Comparison of ENCODE assay signal across 8 cellular contexts in genomic region chr20:58891076-58891685, GRCh38. TPM values are rescaled to one million over a fixed set of nuclear protein-coding genes. Genes with fewer than 3 reads are reported as not detected.
DNase-seq lines count a peak whose midpoint lies in the region; ATAC-seq, FAIRE-seq and TF ChIP-seq lines count a peak whose summit lies in the region.

No MANE protein-coding gene starts in this region.

- peak overlapping the region in 1 of 2 experiments; percentile 69; a peak in 3 of 4 replicates for H3K4me3 ChIP-seq in SK-N-SH (ENCODE audit: low read depth in 2 of 2, low read length in 1 of 2)
- peak overlapping the region; percentile 39 to 97 (median 86) for H3K4me3 ChIP-seq in heart left ventricle

- peaks cover 9 to 17% of the 10 kb centered on the region in 2 experiments for H3K36me3 ChIP-seq in SK-N-SH (replicated peaks in 1 of 2; ENCODE audit: control insufficient read depth in 1 of 2, insufficient read depth in 2 of 2, low read length in 1 of 2)
- H3K36me3 ChIP-seq in heart left ventricle, result peaks cover 0 to 3% (median 0%) of the 10 kb centered on the region in 9 donors

- TF ChIP-seq CTCF in SK-N-SH (IDR thresholded peaks at IDR 0.05), result no peak
- no peak for TF ChIP-seq CTCF in heart left ventricle (IDR thresholded peaks at IDR 0.05)

- POLR2A ChIA-PET in SK-N-SH (lab: Yijun Ruan, JAX), result interaction anchor here (0.7 to 1.4 kb wide), 7 partner anchors 12 to 141 kb away, joined by 3 to 11 read pairs (median 4); partner anchors contain the start of gene ATP5F1E

- H3F3A ChIP-seq in SK-N-SH (replicated peaks; ENCODE audit: insufficient read depth), result peaks cover 11% of the 10 kb centered on the region

- ATAC-seq in heart left ventricle, result peak in 3 of 4 donors; percentile 31 to 67 (median 65)

- intact Hi-C loops in heart left ventricle (cut with DNase I) (loop anchor here (2.0 to 5.0 kb wide), 8 partner anchors 18 to 504 kb away; partner anchors contain the start of genes ATP5F1E (in 4 of the 10), NELFCD (in 3 of the 10), PRELID3B (in 3 of the 10) and VAPB (in 1 of the 10)), posterior vena cava (cut with DNase I) (loop anchor here in 1 of 2 donors (10.0 kb wide), 1 partner anchor 94 kb away; the partner anchor contains the start of gene NELFCD)

- no peaks in the 10 kb centered on the region for H3K27me3 ChIP-seq in SK-N-SH (ENCODE audit: insufficient read depth)
- no peaks in the 10 kb centered on the region for H3K27me3 ChIP-seq in heart left ventricle

- H3K4me1 Mint-ChIP-seq in activated naive CD8-positive, alpha-beta T cell treated with anti-CD3 and anti-CD28 coated beads for 36 hours, result peaks cover 52% of the 10 kb centered on the region

- H3K27ac ChIP-seq in SK-N-SH (ENCODE audit: low read depth in 2 of 2, low read length in 1 of 2), result peak overlapping the region; percentile 93 to 97
- peak overlapping the region; percentile 67 to 100 (median 98) for H3K27ac ChIP-seq in heart left ventricle

- no peaks in the 10 kb centered on the region for H3K9me3 Mint-ChIP-seq in activated naive CD8-positive, alpha-beta T cell treated with anti-CD3 and anti-CD28 coated beads for 36 hours

- no peak for FAIRE-seq in urothelium cell line (lab: Jason Lieb, UNC)

- H4K20me1 ChIP-seq in SK-N-SH (ENCODE audit: insufficient read depth), result peaks cover 35% of the 10 kb centered on the region

- H3K9me3 ChIP-seq in SK-N-SH, result no peaks in the 10 kb centered on the region
- H3K9me3 ChIP-seq in heart left ventricle, result no peaks in the 10 kb centered on the region

- TF ChIP-seq RAD21 in SK-N-SH (IDR thresholded peaks at IDR 0.05; ENCODE audit: low read length), result no peak

- TF ChIP-seq EP300 in SK-N-SH (IDR thresholded peaks at IDR 0.05; ENCODE audit: borderline replicate concordance in 1 of 2, low read depth in 1 of 2, low read length in 1 of 2), result no peak

- H3K27me3 Mint-ChIP-seq in activated naive CD8-positive, alpha-beta T cell treated with anti-CD3 and anti-CD28 coated beads for 36 hours, result peaks cover 4% of the 10 kb centered on the region

- WGBS in SK-N-SH (ENCODE audit: low lambda C conversion rate), result no CpG with 5 or more reads among the region's 99 CpGs
- 0 to 1% (median 0%) methylated on average over 1 to 92 of the region's 99 CpGs; no CpG with 5 or more reads in 1 of the 4 donors for WGBS in heart left ventricle, 4 donors

- DNase-seq in NK-92 treated with Interleukin-12 subunit alpha and Interleukin-12 subunit beta, amount 100 ng/mL, for 24 hours (lab: John Stamatoyannopoulos, UW), result peak; percentile 77
- DNase-seq in NK-92 (lab: John Stamatoyannopoulos, UW; ENCODE audit: unreplicated experiment), result no peak
- peak; percentile 76 for DNase-seq in HK-2 (ENCODE audit: unreplicated experiment)
- peak; percentile 84 for DNase-seq in SK-N-SH
- DNase-seq in activated naive CD8-positive, alpha-beta T cell treated with anti-CD3 and anti-CD28 coated beads for 36 hours, result peak; percentile 76
- DNase-seq in heart left ventricle, result peak; percentile 82 to 90 (median 88)
- DNase-seq in posterior vena cava (ENCODE audit: low spot score), result peak; percentile 91
- DNase-seq in urothelium cell line (ENCODE audit: low spot score), result peak; percentile 91

- H3K9me2 ChIP-seq in SK-N-SH, result no peaks in the 10 kb centered on the region

- H3K4me2 ChIP-seq in SK-N-SH, result peak overlapping the region; percentile 82; the same call in 1 of the 2 replicates

- no peak overlapping the region for H2AFZ ChIP-seq in SK-N-SH (ENCODE audit: low read depth)

- H3K4me1 ChIP-seq in SK-N-SH (ENCODE audit: control insufficient read depth in 1 of 2, insufficient read depth in 2 of 2, low read depth in 1 of 2, low read length in 1 of 2) (peaks cover 22 to 30% of the 10 kb centered on the region in 2 experiments; a peak in 3 of 4 replicates), heart left ventricle (peaks cover 12 to 44% (median 33%) of the 10 kb centered on the region in 12 donors)

- H3K4me3 Mint-ChIP-seq in activated naive CD8-positive, alpha-beta T cell treated with anti-CD3 and anti-CD28 coated beads for 36 hours, result no peak overlapping the region

- peak overlapping the region; percentile 68; the same call in 1 of the 2 replicates for H3K9ac ChIP-seq in SK-N-SH

- TF ChIP-seq POLR2A in heart left ventricle (IDR thresholded peaks at IDR 0.05), result peak in 1 of 2 donors; percentile 63

- CTCF ChIA-PET in SK-N-SH (lab: Yijun Ruan, JAX), result interaction anchor here (1.0 kb wide), 1 partner anchor 11 kb away, joined by 4 read pairs; no protein-coding TSS in a partner anchor

- H3K36me3 Mint-ChIP-seq in activated naive CD8-positive, alpha-beta T cell treated with anti-CD3 and anti-CD28 coated beads for 36 hours, result peaks cover 34% of the 10 kb centered on the region

- H3K27ac Mint-ChIP-seq in activated naive CD8-positive, alpha-beta T cell treated with anti-CD3 and anti-CD28 coated beads for 36 hours, result peak overlapping the region; percentile 77

- H3K79me2 ChIP-seq in SK-N-SH (ENCODE audit: insufficient read depth), result peaks cover 55% of the 10 kb centered on the region

TF ChIP-seq in SK-N-SH, 30 proteins besides CTCF, POLR2A, EP300 and RAD21:
- TF ChIP-seq POLR2AphosphoS5 (IDR thresholded peaks at IDR 0.05; ENCODE audit: low read depth, low read length) (peak; percentile 62; the same call in 1 of the 2 replicates), YY1 (IDR thresholded peaks at IDR 0.05; ENCODE audit: low read depth) (no peak)

RNA-seq across cellular contexts. Expression of gene GNAS, which starts 38.7 kb away (rescaled TPM):
- polyA plus RNA-seq in SK-N-SH (2012; rRNA removed), result 1,011 and 1,562 TPM in 2 replicates
- polyA plus RNA-seq in SK-N-SH (2012; cell fraction: cytosol; rRNA removed), result 1,261 and 1,880 TPM in 2 replicates
- polyA plus RNA-seq in SK-N-SH (2012; cell fraction: nucleus; rRNA removed), result 1,323 and 1,902 TPM in 2 replicates
- total RNA-seq in activated naive CD8-positive, alpha-beta T cell treated with anti-CD3 and anti-CD28 coated beads for 36 hours, result 100 to 1,000 TPM; 779 to 785 TPM
- total RNA-seq in heart left ventricle, result 1,000 to 10,000 TPM; 1,430 to 2,119 (median 1,604) TPM
- polyA plus RNA-seq in heart left ventricle, result 1,000 to 10,000 TPM; 1,246 to 2,999 TPM
- 100 to 1,000 TPM; 651 to 700 TPM for total RNA-seq in posterior vena cava

RNA-seq across cellular contexts. Expression of gene GNAS-AS1, which starts 40.5 kb away (rescaled TPM):
- polyA plus RNA-seq in SK-N-SH (2012; rRNA removed) (1.2 and 1.5 TPM in 2 replicates), heart left ventricle (under 1 TPM; 0.17 to 0.91 TPM)
- 0.91 and 1.0 TPM in 2 replicates for polyA plus RNA-seq in SK-N-SH (2012; cell fraction: cytosol; rRNA removed)
- 2.7 and 3.3 TPM in 2 replicates for polyA plus RNA-seq in SK-N-SH (2012; cell fraction: nucleus; rRNA removed)
- total RNA-seq in activated naive CD8-positive, alpha-beta T cell treated with anti-CD3 and anti-CD28 coated beads for 36 hours, result 1 to 10 TPM; 1.0 to 1.3 TPM
- total RNA-seq in heart left ventricle (under 1 TPM in 7 of 9 donors, not detected in 2; 0.22 to 0.79 (median 0.29) TPM), posterior vena cava (not detected)
